9 cellular contexts compared by ENCODE assay signal in the genomic region with DNA sequence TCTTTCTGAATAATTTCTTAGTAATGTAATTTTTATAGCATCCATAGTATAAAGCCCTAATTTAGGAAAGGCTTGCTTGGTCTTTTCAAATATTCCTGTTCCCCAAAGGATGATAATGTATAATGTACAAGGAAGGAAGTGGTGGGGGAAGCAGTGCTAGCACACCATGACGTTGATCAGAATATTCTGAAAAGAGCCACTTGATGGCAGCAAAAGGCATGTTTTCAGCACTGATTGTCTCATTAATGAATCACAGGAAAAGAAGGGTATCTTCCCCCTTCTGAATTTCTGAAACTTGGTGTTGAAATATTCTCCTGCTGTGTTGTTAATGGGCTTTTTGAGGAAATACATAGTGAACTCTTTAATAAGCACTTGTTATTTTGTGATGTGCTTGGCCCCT.
DNase-seq lines count a peak whose midpoint lies in the region; ATAC-seq, FAIRE-seq and TF ChIP-seq lines count a peak whose summit lies in the region.
"Had no signal": no experiment of that assay in that cellular context is flagged by ENCODE, and none has a peak within 500 bp of the region (broad histone marks: within the 10 kb centered on the region; RNA-seq: fewer than 3 reads in every experiment).

No MANE protein-coding gene starts in this region.

- no TSS peak for BruUV-seq in K562 (replicated peaks; lab: Mats Ljungman, UMichigan)

- H3K36me3 ChIP-seq in K562 (ENCODE audit: control insufficient read depth, insufficient read depth, low read length) (no peaks in the 10 kb centered on the region), kidney epithelial cell (ENCODE audit: control insufficient read depth, insufficient read depth, low read length) (no peaks in the 10 kb centered on the region), aorta (ENCODE audit: control insufficient read depth in 1 of 2, insufficient read depth in 2 of 2, low read length in 1 of 2) (no peaks in the 10 kb centered on the region)
- H3K36me3 ChIP-seq: BLaER1 had no signal

- FAIRE-seq in K562 (lab: Jason Lieb, UNC), result no peak

- POLR2A ChIA-PET in K562 (lab: Yijun Ruan, JAX), result no interaction called here

- H3K4me2 ChIP-seq in K562 (ENCODE audit: insufficient read depth, low read length), result no peak overlapping the region
- H3K4me2 ChIP-seq: BLaER1 had no signal

- peak; percentile 15 for DNase-seq in NCI-H1436 (lab: John Stamatoyannopoulos, UW)
- no peak for DNase-seq in NCI-H1436 treated with DMSO at 0.1 percent for 48 hours (lab: John Stamatoyannopoulos, UW)
- peak; percentile 16 for DNase-seq in NCI-H82 treated with DMSO at 0.1 percent for 48 hours (lab: John Stamatoyannopoulos, UW; ENCODE audit: unreplicated experiment)
- DNase-seq in K562 (ENCODE audit: extremely low read depth in 1 of 4, low spot score in 3 of 4), result peak; percentile 12 to 44 (median 16)
- DNase-seq in kidney epithelial cell (ENCODE audit: low read depth), result peak; percentile 31
- no peak for DNase-seq in aorta

- intact Hi-C loops in K562 (cut with micrococcal nuclease), result loop anchor here (1.0 kb wide), 1 partner anchor 973 kb away; no protein-coding TSS in a partner anchor
- intact Hi-C loops in aorta (cut with DNase I), result no loop called here

- H3K27me3 ChIP-seq in K562 (ENCODE audit: control insufficient read depth in 2 of 2, insufficient read depth in 2 of 2, low read length in 2 of 2) (no peaks in the 10 kb centered on the region), kidney epithelial cell (ENCODE audit: control insufficient read depth, insufficient read depth, low read length) (no peaks in the 10 kb centered on the region), aorta (ENCODE audit: control insufficient read depth in 1 of 2, insufficient read depth in 2 of 2, low read length in 1 of 2) (no peaks in the 10 kb centered on the region)
- H3K27me3 ChIP-seq: BLaER1 had no signal

- H3K27ac ChIP-seq in K562 (ENCODE audit: extremely low read depth, low read depth, low read length) (no peak overlapping the region), aorta (ENCODE audit: low read depth in 1 of 2, low read length in 2 of 2) (no peak overlapping the region)
- H3K27ac ChIP-seq: BLaER1 had no signal

- H2AFZ ChIP-seq in K562 (ENCODE audit: low read depth, low read length), result no peak overlapping the region

- no peaks in the 10 kb centered on the region for H3K9me1 ChIP-seq in K562 (ENCODE audit: control insufficient read depth, insufficient read depth, low read length)

- no peak for TF ChIP-seq POLR2A in K562 (conservative IDR thresholded peaks at IDR 0.05)

- ATAC-seq in GM19452 (IDR thresholded peaks at IDR 0.05; ENCODE audit: unreplicated experiment) (peak; percentile 96), HG03342 (IDR thresholded peaks at IDR 0.05; ENCODE audit: unreplicated experiment) (peak; percentile 96), K562 (peak; percentile 82), aorta (ENCODE audit: low FRiP score) (peak; percentile 65)

- no peaks in the 10 kb centered on the region for H4K20me1 ChIP-seq in K562 (replicated peaks; ENCODE audit: control insufficient read depth, insufficient read depth, low read length)
- H4K20me1 ChIP-seq: BLaER1 had no signal

- no peaks in the 10 kb centered on the region for H3K9me3 ChIP-seq in K562 (replicated peaks; ENCODE audit: control insufficient read depth, insufficient read depth, low read depth, low read length)
- no peaks in the 10 kb centered on the region for H3K9me3 ChIP-seq in aorta (ENCODE audit: control insufficient read depth, low read length)
- H3K9me3 ChIP-seq: BLaER1 had no signal

- no peaks in the 10 kb centered on the region for H3K79me2 ChIP-seq in K562 (ENCODE audit: control insufficient read depth, insufficient read depth, low read length)

- no peak for TF ChIP-seq EP300 in K562 (IDR thresholded peaks at IDR 0.05; ENCODE audit: low read length)

- TF ChIP-seq RAD21 in K562 (CRISPR knock-in tag; conservative IDR thresholded peaks at IDR 0.05 in 1 of 2, IDR thresholded peaks at IDR 0.05 in 1 of 2), result peak; percentile 50 to 54

- CTCF ChIA-PET in K562 (lab: Yijun Ruan, JAX; ENCODE audit: low intra/inter-chr PET ratio), result no interaction called here

- H3K4me1 ChIP-seq in K562 (replicated peaks in 1 of 2; ENCODE audit: control insufficient read depth in 2 of 2, insufficient read depth in 2 of 2, low read length in 2 of 2), result no peaks in the 10 kb centered on the region
- H3K4me1 ChIP-seq in aorta (ENCODE audit: control insufficient read depth in 1 of 2, insufficient read depth in 2 of 2, low read length in 2 of 2), result no peaks in the 10 kb centered on the region
- H3K4me1 ChIP-seq: BLaER1 had no signal

- in situ Hi-C loops in K562 (cut with MboI), result no loop called here

- H3K9ac ChIP-seq in K562 (ENCODE audit: insufficient read depth in 1 of 2, low read depth in 2 of 2, low read length in 2 of 2), result no peak overlapping the region
- H3K9ac ChIP-seq: BLaER1 had no signal

- no peak overlapping the region for H3K4me3 ChIP-seq in K562
- H3K4me3 ChIP-seq in kidney epithelial cell (ENCODE audit: low read depth, low read length), result no peak overlapping the region
- H3K4me3 ChIP-seq in aorta (ENCODE audit: low read length in 2 of 2), result no peak overlapping the region
- H3K4me3 ChIP-seq: BLaER1 had no signal

- TF ChIP-seq CTCF in K562 (IDR thresholded peaks at IDR 0.05 in 2 of 3, conservative IDR thresholded peaks at IDR 0.05 in 1 of 3; ENCODE audit: insufficient read depth in 2 of 3, low read depth in 1 of 3, low read length in 3 of 3) (peak; percentile 24 to 56 (median 42); a peak in 4 of 6 replicates), kidney epithelial cell (IDR thresholded peaks at IDR 0.05; ENCODE audit: insufficient read depth, low read length, poor library complexity, severe bottlenecking) (peak; percentile 49)

- WGBS in K562 (ENCODE audit: insufficient coverage, low coverage, missing lambda C conversion rate), result 18% methylated on average over 1 of the region's 1 CpG
- WGBS in aorta, 2 donors, result 3% methylated on average over 1 of the region's 1 CpG

TF ChIP-seq in K562, 482 proteins besides CTCF, POLR2A, EP300 and RAD21 (continues in another document):
- TF ChIP-seq BCOR (IDR thresholded peaks at IDR 0.05), result no peak
- no peak for TF ChIP-seq SMAD2 (IDR thresholded peaks at IDR 0.05; ENCODE audit: low read depth, low read length)
- no peak for TF ChIP-seq ZFP30 (CRISPR knock-in tag; IDR thresholded peaks at IDR 0.05; ENCODE audit: borderline replicate concordance)
- TF ChIP-seq PTBP1 (IDR thresholded peaks at IDR 0.05; ENCODE audit: low read depth, low read length), result no peak
- TF ChIP-seq ATF1 (CRISPR knock-in tag; IDR thresholded peaks at IDR 0.05), result no peak
- TF ChIP-seq ATF1 (tag; IDR thresholded peaks at IDR 0.05), result peak; percentile 39; the same call in 1 of the 2 replicates
- TF ChIP-seq ZNF347 (CRISPR knock-in tag; IDR thresholded peaks at IDR 0.05; ENCODE audit: low read depth), result no peak
- 0 out of 2 replicates have a peak, but pooled peaks have one; percentile 17 for TF ChIP-seq SPI1 (IDR thresholded peaks at IDR 0.05; ENCODE audit: borderline replicate concordance, low read depth, low read length)
- 0 out of 2 replicates have a peak, but pooled peaks have one; percentile 19 for TF ChIP-seq CREM (IDR thresholded peaks at IDR 0.05; ENCODE audit: low read depth)
- TF ChIP-seq SMC3 (conservative IDR thresholded peaks at IDR 0.05; ENCODE audit: insufficient read depth, low read depth, low read length), result 0 out of 2 replicates have a peak, but pooled peaks have one; percentile 28
- TF ChIP-seq, protein P1, sequence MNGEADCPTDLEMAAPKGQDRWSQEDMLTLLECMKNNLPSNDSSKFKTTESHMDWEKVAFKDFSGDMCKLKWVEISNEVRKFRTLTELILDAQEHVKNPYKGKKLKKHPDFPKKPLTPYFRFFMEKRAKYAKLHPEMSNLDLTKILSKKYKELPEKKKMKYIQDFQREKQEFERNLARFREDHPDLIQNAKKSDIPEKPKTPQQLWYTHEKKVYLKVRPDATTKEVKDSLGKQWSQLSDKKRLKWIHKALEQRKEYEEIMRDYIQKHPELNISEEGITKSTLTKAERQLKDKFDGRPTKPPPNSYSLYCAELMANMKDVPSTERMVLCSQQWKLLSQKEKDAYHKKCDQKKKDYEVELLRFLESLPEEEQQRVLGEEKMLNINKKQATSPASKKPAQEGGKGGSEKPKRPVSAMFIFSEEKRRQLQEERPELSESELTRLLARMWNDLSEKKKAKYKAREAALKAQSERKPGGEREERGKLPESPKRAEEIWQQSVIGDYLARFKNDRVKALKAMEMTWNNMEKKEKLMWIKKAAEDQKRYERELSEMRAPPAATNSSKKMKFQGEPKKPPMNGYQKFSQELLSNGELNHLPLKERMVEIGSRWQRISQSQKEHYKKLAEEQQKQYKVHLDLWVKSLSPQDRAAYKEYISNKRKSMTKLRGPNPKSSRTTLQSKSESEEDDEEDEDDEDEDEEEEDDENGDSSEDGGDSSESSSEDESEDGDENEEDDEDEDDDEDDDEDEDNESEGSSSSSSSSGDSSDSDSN (IDR thresholded peaks at IDR 0.05; ENCODE audit: borderline replicate concordance in 1 of 2, low read depth in 2 of 2, low read length in 2 of 2), result no peak
- TF ChIP-seq, protein P2, sequence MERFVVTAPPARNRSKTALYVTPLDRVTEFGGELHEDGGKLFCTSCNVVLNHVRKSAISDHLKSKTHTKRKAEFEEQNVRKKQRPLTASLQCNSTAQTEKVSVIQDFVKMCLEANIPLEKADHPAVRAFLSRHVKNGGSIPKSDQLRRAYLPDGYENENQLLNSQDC (CRISPR knock-in tag; IDR thresholded peaks at IDR 0.05), result no peak
- no peak for TF ChIP-seq FOXJ3 (CRISPR knock-in tag; IDR thresholded peaks at IDR 0.05)
- TF ChIP-seq DDX20 (tag; IDR thresholded peaks at IDR 0.05; ENCODE audit: low read depth), result no peak
- TF ChIP-seq ZNF41 (CRISPR knock-in tag; conservative IDR thresholded peaks at IDR 0.05), result no peak
- TF ChIP-seq KAT7 (CRISPR knock-in tag; IDR thresholded peaks at IDR 0.05; ENCODE audit: borderline replicate concordance), result no peak
- no peak for TF ChIP-seq ZNF583 (CRISPR knock-in tag; IDR thresholded peaks at IDR 0.05)
- no peak for TF ChIP-seq ZNF589 (CRISPR knock-in tag; IDR thresholded peaks at IDR 0.05; ENCODE audit: low read depth)
- TF ChIP-seq ESRRA (IDR thresholded peaks at IDR 0.05; ENCODE audit: borderline replicate concordance, low read depth), result no peak
- no peak for TF ChIP-seq ZNF79 (CRISPR knock-in tag; IDR thresholded peaks at IDR 0.05; ENCODE audit: low read depth)
- no peak for TF ChIP-seq FOXP1 (CRISPR knock-in tag; IDR thresholded peaks at IDR 0.05)
- TF ChIP-seq ZNF76 (CRISPR knock-in tag; IDR thresholded peaks at IDR 0.05; ENCODE audit: borderline replicate concordance), result no peak
- TF ChIP-seq ZNF77 (CRISPR knock-in tag; IDR thresholded peaks at IDR 0.05), result no peak
- TF ChIP-seq CCAR2 (IDR thresholded peaks at IDR 0.05; ENCODE audit: low read depth, low read length), result no peak

Comparison
In these comparisons a context has a peak if more than half of its experiments do, and no peak if none do; other contexts are left out.
1. DNase-seq: peak in NCI-H1436 (single experiment), NCI-H82 treated with DMSO at 0.1 percent for 48 hours (single experiment), K562 (4 of 4) and kidney epithelial cell (single experiment); none in NCI-H1436 treated with DMSO at 0.1 percent for 48 hours (single experiment) and aorta (0 of 2).
2. Peak in every context shown above with its lines, with median percentiles within 50 percentile points of each other: ATAC-seq.